ENCODE assay signal across 8 cellular contexts in genomic region chr6:151452750-151453427, GRCh38. TPM values are rescaled to one million over a fixed set of nuclear protein-coding genes. Genes with fewer than 3 reads are reported as not detected.
A peak's percentile ranks its signal among the peaks of the same experiment; 100 is the strongest.
DNase-seq lines count a peak whose midpoint lies in the region; ATAC-seq and TF ChIP-seq lines count a peak whose summit lies in the region.

No MANE protein-coding gene starts in this region.

- ATAC-seq in activated B cell treated with CpG ODN at 0.5 μM for 24 hours (ENCODE audit: low read depth) = no peak
- no peak for ATAC-seq in HG03159 (IDR thresholded peaks at IDR 0.05; ENCODE audit: unreplicated experiment)
- ATAC-seq in GM18502 (IDR thresholded peaks at IDR 0.05; ENCODE audit: poor library complexity, unreplicated experiment) = no peak

- H3K27ac Mint-ChIP-seq in activated B cell treated with CpG ODN at 0.5 μM for 24 hours (peak overlapping the region; percentile 91), glutamatergic neuron (ENCODE audit: unreplicated experiment) (peak overlapping the region; percentile 95)

- H3K4me1 Mint-ChIP-seq in activated B cell treated with CpG ODN at 0.5 μM for 24 hours (peaks cover 28% of the 10 kb centered on the region), glutamatergic neuron (ENCODE audit: low read depth, unreplicated experiment) (peaks cover 32% of the 10 kb centered on the region)

- H3K27me3 Mint-ChIP-seq in activated B cell treated with CpG ODN at 0.5 μM for 24 hours (no peaks in the 10 kb centered on the region), glutamatergic neuron (ENCODE audit: unreplicated experiment) (peaks cover 15% of the 10 kb centered on the region)

- H3K36me3 Mint-ChIP-seq in activated B cell treated with CpG ODN at 0.5 μM for 24 hours (ENCODE audit: low read depth) = peaks cover 30% of the 10 kb centered on the region
- no peaks in the 10 kb centered on the region for H3K36me3 Mint-ChIP-seq in glutamatergic neuron (ENCODE audit: unreplicated experiment)

- no peaks in the 10 kb centered on the region for H3K36me3 ChIP-seq in parathyroid adenoma (ENCODE audit: control insufficient read depth, insufficient read depth, low read length)

- TF ChIP-seq CTCF in AG09309 (IDR thresholded peaks at IDR 0.05; ENCODE audit: control insufficient read depth, insufficient read depth, low read depth, low read length, missing control alignments) (no peak), activated B cell treated with CpG ODN at 0.5 μM for 24 hours (IDR thresholded peaks at IDR 0.05) (no peak), glutamatergic neuron (IDR thresholded peaks at IDR 0.05; ENCODE audit: partially characterized antibody, unreplicated experiment) (no peak), parathyroid adenoma (IDR thresholded peaks at IDR 0.05) (no peak)

- no peak for DNase-seq in AG09309 (ENCODE audit: low read depth)
- peak; percentile 18 for DNase-seq in HCEC 1CT
- DNase-seq in activated B cell treated with CpG ODN at 0.5 μM for 24 hours = no peak
- no peak for DNase-seq in glutamatergic neuron
- no peak for DNase-seq in GF-D8 (lab: John Stamatoyannopoulos, UW)

- POLR2A ChIA-PET in activated B cell treated with CpG ODN at 0.5 μM for 24 hours (lab: Charles Lee) = interaction anchor here (0.8 to 2.2 kb wide), 7 partner anchors 11 to 849 kb away, joined by 3 to 38 read pairs (median 6); partner anchors contain the start of gene ZBTB2

- CTCF ChIA-PET in activated B cell treated with CpG ODN at 0.5 μM for 24 hours (lab: Charles Lee) = interaction anchor here (0.9 kb wide), 1 partner anchor 24 kb away, joined by 3 read pairs; no protein-coding TSS in a partner anchor

- no peaks in the 10 kb centered on the region for H3K9me3 Mint-ChIP-seq in activated B cell treated with CpG ODN at 0.5 μM for 24 hours
- peaks cover 21% of the 10 kb centered on the region for H3K9me3 Mint-ChIP-seq in glutamatergic neuron (ENCODE audit: unreplicated experiment)

- peak overlapping the region; percentile 20 for H3K9ac ChIP-seq in parathyroid adenoma

- intact Hi-C loops in activated B cell treated with CpG ODN at 0.5 μM for 24 hours (cut with micrococcal nuclease) = loop anchor here (1.0 to 10.0 kb wide), 9 partner anchors 23 to 1549 kb away; partner anchors contain the start of genes FBXO5 and MTRF1L

- peaks cover 11% of the 10 kb centered on the region for H3K79me2 ChIP-seq in parathyroid adenoma

- peak overlapping the region; percentile 93 for H3K4me3 ChIP-seq in AG09309 (ENCODE audit: control insufficient read depth, low read depth, low read length)
- H3K4me3 ChIP-seq in parathyroid adenoma (ENCODE audit: low read depth, low read length) = peak overlapping the region; percentile 84

- H2AFZ ChIP-seq in parathyroid adenoma = peak overlapping the region; percentile 91

- H3K27me3 ChIP-seq in parathyroid adenoma (ENCODE audit: control insufficient read depth, insufficient read depth, low read length) = no peaks in the 10 kb centered on the region

- no peaks in the 10 kb centered on the region for H3K9me3 ChIP-seq in parathyroid adenoma (ENCODE audit: control insufficient read depth, low read length)

- H3K4me3 Mint-ChIP-seq in activated B cell treated with CpG ODN at 0.5 μM for 24 hours (peak overlapping the region; percentile 97), glutamatergic neuron (ENCODE audit: unreplicated experiment) (peak overlapping the region; percentile 93)

- H3K4me2 ChIP-seq in parathyroid adenoma (ENCODE audit: low read length) = peak overlapping the region; percentile 88

- H3K4me1 ChIP-seq in parathyroid adenoma = no peaks in the 10 kb centered on the region

- peak overlapping the region; percentile 69 for H3K27ac ChIP-seq in parathyroid adenoma

RNA-seq across cellular contexts. Expression of gene RMND1, which starts 1.0 kb away (rescaled TPM):
- total RNA-seq in activated B cell treated with CpG ODN at 0.5 μM for 24 hours (12.4 and 17.1 TPM in 2 replicates), glutamatergic neuron (ENCODE audit: unreplicated experiment) (67.0 TPM)

RNA-seq across cellular contexts. Expression of gene CCDC170, which starts 40.9 kb away (rescaled TPM):
- total RNA-seq in activated B cell treated with CpG ODN at 0.5 μM for 24 hours = not detected in 2 replicates
- not detected for total RNA-seq in glutamatergic neuron (ENCODE audit: unreplicated experiment)
